ENCODE assay signal across 8 cellular contexts in the genomic region with DNA sequence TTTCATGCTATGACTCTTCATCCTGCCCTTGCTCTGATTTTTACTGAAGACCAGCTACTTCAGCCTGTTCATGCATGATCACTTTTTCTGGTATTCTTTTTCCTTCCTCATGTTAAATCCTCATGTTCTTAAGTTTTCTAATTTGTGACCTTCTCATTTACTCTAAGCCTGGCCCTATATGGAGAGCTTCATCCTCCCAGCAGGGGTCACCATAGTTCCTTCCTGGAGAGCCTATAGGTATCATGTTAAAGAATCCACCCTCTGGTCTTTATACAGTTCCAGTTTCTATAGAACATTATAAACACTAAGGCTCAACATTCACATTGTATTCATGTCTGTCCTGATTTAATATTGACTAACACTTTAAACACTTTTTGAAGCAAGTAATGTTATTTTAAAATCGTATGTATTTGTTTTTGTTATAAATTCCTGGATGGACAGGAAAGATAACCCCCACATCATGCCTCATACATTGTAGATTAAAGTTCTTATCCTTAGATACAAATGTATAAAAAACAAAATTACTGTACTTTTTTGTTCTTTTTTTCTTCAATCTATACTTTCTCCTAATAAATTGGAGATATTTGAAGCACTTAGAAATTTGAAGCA. TPM values are rescaled to one million over a fixed set of nuclear protein-coding genes. Genes with fewer than 3 reads are reported as not detected.
DNase-seq lines count a peak whose midpoint lies in the region; ATAC-seq, FAIRE-seq and TF ChIP-seq lines count a peak whose summit lies in the region.

No MANE protein-coding gene starts in this region.

- H3K9me3 ChIP-seq in right atrium auricular region (no peaks in the 10 kb centered on the region), small intestine (ENCODE audit: control insufficient read depth, low read depth) (no peaks in the 10 kb centered on the region)

- H3K27ac ChIP-seq in right atrium auricular region: no peak overlapping the region
- no peak overlapping the region for H3K27ac ChIP-seq in small intestine (ENCODE audit: low read depth in 1 of 2, low read length in 1 of 2)

- ATAC-seq in GM21526 (IDR thresholded peaks at IDR 0.05; ENCODE audit: low FRiP score, unreplicated experiment): peak; percentile 98

- peak; percentile 70 to 80 for TF ChIP-seq CTCF in right atrium auricular region (IDR thresholded peaks at IDR 0.05)

- no peaks in the 10 kb centered on the region for H3K27me3 Mint-ChIP-seq in activated naive CD8-positive, alpha-beta T cell treated with anti-CD3 and anti-CD28 coated beads for 36 hours

- H3K4me3 Mint-ChIP-seq in activated naive CD8-positive, alpha-beta T cell treated with anti-CD3 and anti-CD28 coated beads for 36 hours: no peak overlapping the region

- FAIRE-seq in small intestine (lab: Jason Lieb, UNC): peak; percentile 91

- H3K4me1 ChIP-seq in right atrium auricular region: no peaks in the 10 kb centered on the region
- H3K4me1 ChIP-seq in small intestine (ENCODE audit: control insufficient read depth in 2 of 2, insufficient read depth in 1 of 2, low read depth in 1 of 2, low read length in 1 of 2): no peaks in the 10 kb centered on the region

- H3K27me3 ChIP-seq in right atrium auricular region (no peaks in the 10 kb centered on the region), small intestine (ENCODE audit: control insufficient read depth in 2 of 2, insufficient read depth in 2 of 2, low read length in 2 of 2) (no peaks in the 10 kb centered on the region)

- H3K27ac Mint-ChIP-seq in activated naive CD8-positive, alpha-beta T cell treated with anti-CD3 and anti-CD28 coated beads for 36 hours: no peak overlapping the region

- H3K36me3 ChIP-seq in right atrium auricular region (no peaks in the 10 kb centered on the region), small intestine (ENCODE audit: control insufficient read depth in 2 of 2, insufficient read depth in 2 of 2, low read length in 2 of 2) (no peaks in the 10 kb centered on the region)

- no peaks in the 10 kb centered on the region for H3K36me3 Mint-ChIP-seq in activated naive CD8-positive, alpha-beta T cell treated with anti-CD3 and anti-CD28 coated beads for 36 hours

- 11 to 31% (median 14%) methylated on average over 1 of the region's 1 CpG for WGBS in small intestine, 3 donors

- no peaks in the 10 kb centered on the region for H3K9me3 Mint-ChIP-seq in activated naive CD8-positive, alpha-beta T cell treated with anti-CD3 and anti-CD28 coated beads for 36 hours

- no peaks in the 10 kb centered on the region for H3K4me1 Mint-ChIP-seq in activated naive CD8-positive, alpha-beta T cell treated with anti-CD3 and anti-CD28 coated beads for 36 hours

- H3K4me3 ChIP-seq in right atrium auricular region: no peak overlapping the region
- no peak overlapping the region for H3K4me3 ChIP-seq in small intestine (ENCODE audit: low read depth in 1 of 2, low read length in 2 of 2)

- DNase-seq in GM03348 (ENCODE audit: low spot score) (peak; percentile 63), HUDEP-2 (lab: John Stamatoyannopoulos, UW; ENCODE audit: unreplicated experiment in 76 of 76) (peak in 45 of 76 experiments; percentile 0 to 64 (median 23)), RKO (ENCODE audit: low spot score) (peak; percentile 77), right atrium auricular region (ENCODE audit: low spot score) (no peak), small intestine (peak; percentile 75), NCI-H524 treated with DMSO at 0.1 percent for 48 hours (lab: John Stamatoyannopoulos, UW) (no peak)
- peak; percentile 44 for DNase-seq in activated naive CD8-positive, alpha-beta T cell treated with anti-CD3 and anti-CD28 coated beads for 36 hours

RNA-seq across cellular contexts. Expression of a gene that starts 53.8 kb away (rescaled TPM):
- total RNA-seq in activated naive CD8-positive, alpha-beta T cell treated with anti-CD3 and anti-CD28 coated beads for 36 hours: 10 to 100 TPM; 54.5 to 59.0 TPM
- 10 to 100 TPM; 20.6 to 23.7 TPM for total RNA-seq in right atrium auricular region
- 1 to 10 TPM; 7.3 to 9.1 (median 8.7) TPM for polyA plus RNA-seq in small intestine

Comparison
In these comparisons a context has a peak if more than half of its experiments do, and no peak if none do; other contexts are left out.
1. DNase-seq: peak in GM03348 (single experiment), HUDEP-2 (45 of 76), RKO (single experiment), activated naive CD8-positive, alpha-beta T cell treated with anti-CD3 and anti-CD28 coated beads for 36 hours (single experiment) and small intestine (single experiment); none in right atrium auricular region (single experiment) and NCI-H524 treated with DMSO at 0.1 percent for 48 hours (single experiment).